ENCODE assay signal across 11 cellular contexts in the genomic region with DNA sequence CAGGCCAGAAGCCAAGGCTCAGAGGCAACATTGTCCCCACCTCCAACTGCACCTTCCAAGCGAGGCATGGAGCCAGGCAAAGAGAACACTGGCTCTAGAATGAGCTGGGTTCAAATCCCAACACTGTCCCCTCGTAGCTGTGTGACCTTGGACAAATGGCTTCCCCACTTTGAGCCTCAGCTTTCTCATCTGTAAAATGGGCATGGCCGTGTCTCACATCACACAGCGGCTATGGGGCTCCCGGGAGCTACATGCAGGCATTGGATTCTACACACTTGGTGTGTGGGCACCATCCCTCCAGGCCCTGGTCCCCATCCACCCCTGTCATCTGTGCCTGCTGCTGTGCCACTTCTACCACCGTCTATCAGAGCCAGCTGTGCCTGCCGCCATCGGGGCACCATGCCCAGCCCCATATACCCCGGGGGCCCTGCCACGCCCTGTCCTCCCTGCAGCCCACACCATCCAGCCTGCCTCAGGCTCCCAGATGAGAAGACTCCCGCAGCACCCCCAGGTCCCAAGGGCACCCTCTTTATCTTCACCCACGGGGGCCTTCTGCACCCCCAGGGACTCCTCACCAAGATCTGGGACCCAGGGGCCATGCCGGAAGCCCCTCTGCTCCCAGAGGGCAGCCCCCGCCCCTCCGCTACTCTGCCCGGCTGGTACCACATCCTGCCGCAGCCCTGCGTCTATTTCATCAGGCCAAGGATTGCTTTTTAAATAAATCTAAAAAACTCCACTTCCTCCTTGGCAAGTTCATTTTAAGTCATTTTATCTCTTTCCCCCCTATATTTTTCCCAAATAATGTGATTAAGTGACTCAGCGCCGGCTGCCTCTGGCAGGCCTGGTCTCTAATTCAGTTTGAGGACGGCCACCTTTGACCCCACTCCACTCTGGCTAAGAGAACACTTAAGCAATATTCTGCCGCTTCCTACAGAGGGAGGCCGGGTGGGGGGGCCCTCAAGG.
DNase-seq lines count a peak whose midpoint lies in the region; ATAC-seq and TF ChIP-seq lines count a peak whose summit lies in the region.
"Had no signal": no experiment of that assay in that cellular context is flagged by ENCODE, and none has a peak within 500 bp of the region (broad histone marks: within the 10 kb centered on the region; RNA-seq: fewer than 3 reads in every experiment).

No MANE protein-coding gene starts in this region.

- peak; percentile 44 to 65 for DNase-seq in cardiac muscle cell (ENCODE audit: low read depth in 1 of 2, low spot score in 1 of 2)
- DNase-seq in heart right ventricle = no peak
- DNase-seq in activated B cell treated with CpG ODN at 0.5 μM for 24 hours = no peak
- DNase-seq in iPS-NIHi7 (ENCODE audit: extremely low spot score) = peak; percentile 8
- DNase-seq in upper lobe of right lung = peak; percentile 68
- DNase-seq in stimulated activated CD4-positive, alpha-beta T cell treated with anti-CD3 and anti-CD28 coated beads, Interleukin-1b, Interleukin-23, amount 100 ng/mL, for 48 hours = no peak
- DNase-seq: NCI-H1105 treated with DMSO at 0.1 percent for 48 hours had no signal

- H3K27me3 Mint-ChIP-seq in activated B cell treated with CpG ODN at 0.5 μM for 24 hours = peaks cover 14% of the 10 kb centered on the region

- peaks cover 10% of the 10 kb centered on the region for H3K4me1 Mint-ChIP-seq in activated B cell treated with CpG ODN at 0.5 μM for 24 hours

- H3K4me3 Mint-ChIP-seq in activated B cell treated with CpG ODN at 0.5 μM for 24 hours = peak overlapping the region; percentile 24

- H3K4me1 ChIP-seq in cardiac muscle cell (ENCODE audit: low read depth) (peaks cover 22% of the 10 kb centered on the region), heart right ventricle (peaks cover 0 to 7% (median 0%) of the 10 kb centered on the region in 9 donors), upper lobe of right lung (peaks cover 24% of the 10 kb centered on the region)

- H3K27ac ChIP-seq in cardiac muscle cell (no peak overlapping the region), heart right ventricle (no peak overlapping the region), upper lobe of right lung (peak overlapping the region; percentile 14)

- no peak for TF ChIP-seq CTCF in cardiac muscle cell (IDR thresholded peaks at IDR 0.05; ENCODE audit: low read depth, low read length)
- no peak for TF ChIP-seq CTCF in heart right ventricle (IDR thresholded peaks at IDR 0.05)
- TF ChIP-seq CTCF in activated B cell treated with CpG ODN at 0.5 μM for 24 hours (IDR thresholded peaks at IDR 0.05) = no peak
- no peak for TF ChIP-seq CTCF in upper lobe of right lung (IDR thresholded peaks at IDR 0.05)

- ATAC-seq in heart right ventricle (no peak), activated B cell treated with CpG ODN at 0.5 μM for 24 hours (ENCODE audit: low read depth) (peak; percentile 61), upper lobe of right lung (peak; percentile 36), GM21528 (IDR thresholded peaks at IDR 0.05; ENCODE audit: low FRiP score, unreplicated experiment) (no peak), HG03439 (IDR thresholded peaks at IDR 0.05; ENCODE audit: unreplicated experiment) (no peak)

- H3K36me3 ChIP-seq in cardiac muscle cell = no peaks in the 10 kb centered on the region
- H3K36me3 ChIP-seq in heart right ventricle = no peaks in the 10 kb centered on the region
- no peaks in the 10 kb centered on the region for H3K36me3 ChIP-seq in upper lobe of right lung

- POLR2A ChIA-PET in activated B cell treated with CpG ODN at 0.5 μM for 24 hours (lab: Charles Lee) = no interaction called here

- H3K9me3 ChIP-seq in cardiac muscle cell (ENCODE audit: low read depth) (no peaks in the 10 kb centered on the region), heart right ventricle (no peaks in the 10 kb centered on the region), upper lobe of right lung (no peaks in the 10 kb centered on the region)

- intact Hi-C loops in heart right ventricle (cut with DNase I) = no loop called here
- intact Hi-C loops in activated B cell treated with CpG ODN at 0.5 μM for 24 hours (cut with micrococcal nuclease) = no loop called here
- intact Hi-C loops in upper lobe of right lung (cut with DNase I) = no loop called here

- CTCF ChIA-PET in activated B cell treated with CpG ODN at 0.5 μM for 24 hours (lab: Charles Lee) = no interaction called here

- 71 to 76% methylated on average over 23 of the region's 23 CpGs for WGBS in heart right ventricle, 2 donors

- H3K36me3 Mint-ChIP-seq in activated B cell treated with CpG ODN at 0.5 μM for 24 hours (ENCODE audit: low read depth) = no peaks in the 10 kb centered on the region
- H3K36me3 Mint-ChIP-seq: activated naive CD4-positive, alpha-beta T cell treated with anti-CD3 and anti-CD28 coated beads, Interleukin-2, amount 50 U/mL, for 72 hours had no signal

- H3K4me3 ChIP-seq in cardiac muscle cell = no peak overlapping the region
- no peak overlapping the region for H3K4me3 ChIP-seq in heart right ventricle
- H3K4me3 ChIP-seq in upper lobe of right lung = no peak overlapping the region
- H3K4me3 ChIP-seq: skin epidermis had no signal

- H3K27ac Mint-ChIP-seq in activated B cell treated with CpG ODN at 0.5 μM for 24 hours = no peak overlapping the region
- H3K27ac Mint-ChIP-seq: activated naive CD4-positive, alpha-beta T cell treated with anti-CD3 and anti-CD28 coated beads, Interleukin-2, amount 50 U/mL, for 72 hours had no signal

- H3K9me3 Mint-ChIP-seq in activated B cell treated with CpG ODN at 0.5 μM for 24 hours = no peaks in the 10 kb centered on the region
- H3K9me3 Mint-ChIP-seq: activated naive CD4-positive, alpha-beta T cell treated with anti-CD3 and anti-CD28 coated beads, Interleukin-2, amount 50 U/mL, for 72 hours had no signal

- no peaks in the 10 kb centered on the region for H3K27me3 ChIP-seq in cardiac muscle cell
- H3K27me3 ChIP-seq in heart right ventricle = peaks cover 0 to 46% (median 28%) of the 10 kb centered on the region in 7 donors
- no peaks in the 10 kb centered on the region for H3K27me3 ChIP-seq in upper lobe of right lung

Comparison
In these comparisons a context has a peak if more than half of its experiments do, and no peak if none do; other contexts are left out.
1. DNase-seq: peak in cardiac muscle cell (2 of 2), iPS-NIHi7 (single experiment) and upper lobe of right lung (single experiment); none in heart right ventricle (0 of 2), activated B cell treated with CpG ODN at 0.5 μM for 24 hours (single experiment) and stimulated activated CD4-positive, alpha-beta T cell treated with anti-CD3 and anti-CD28 coated beads, Interleukin-1b, Interleukin-23, amount 100 ng/mL, for 48 hours (single experiment).
2. ATAC-seq: peak in activated B cell treated with CpG ODN at 0.5 μM for 24 hours (single experiment) and upper lobe of right lung (single experiment); none in heart right ventricle (0 of 8), GM21528 (single experiment) and HG03439 (single experiment).